26 cellular contexts compared by ENCODE assay signal in the genomic region with DNA sequence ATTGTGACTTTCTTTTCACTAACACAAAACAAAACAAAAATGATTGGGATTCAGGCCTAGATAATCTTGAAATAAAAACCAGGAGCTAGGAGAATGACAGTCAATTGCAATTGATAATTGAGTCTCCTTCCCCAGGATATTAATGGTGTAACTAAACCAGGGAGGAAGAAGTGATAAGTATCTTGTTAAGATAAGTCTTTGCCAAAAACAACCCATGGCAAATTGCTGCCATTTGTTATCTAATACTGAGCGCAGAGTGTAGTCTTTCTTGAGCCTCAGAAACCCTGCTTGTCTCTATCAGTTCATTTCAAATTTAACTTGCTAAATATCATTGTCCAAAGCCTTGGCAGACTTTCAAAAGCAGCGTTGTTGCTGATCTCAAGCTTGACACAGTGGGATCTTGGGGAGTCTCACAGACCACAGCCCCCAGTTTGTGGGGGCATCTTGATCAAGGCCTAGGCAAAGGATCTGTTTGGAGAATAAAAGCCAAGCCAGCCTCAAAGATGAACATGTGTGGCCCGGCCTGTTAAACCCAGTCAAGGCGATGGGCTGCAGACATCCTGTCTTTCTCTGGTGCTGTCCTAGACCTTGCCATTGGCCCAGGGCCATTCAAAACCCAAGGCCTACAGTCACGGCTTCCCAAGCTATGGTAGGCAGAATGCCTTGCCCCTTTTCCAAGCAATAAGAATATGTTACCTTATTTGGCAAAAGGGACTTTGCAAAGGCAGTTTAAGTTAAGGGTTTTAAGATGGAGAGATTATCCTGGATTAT.
DNase-seq lines count a peak whose midpoint lies in the region; ATAC-seq, FAIRE-seq and TF ChIP-seq lines count a peak whose summit lies in the region.
"Had no signal": no experiment of that assay in that cellular context is flagged by ENCODE, and none has a peak within 500 bp of the region (broad histone marks: within the 10 kb centered on the region; RNA-seq: fewer than 3 reads in every experiment).

No MANE protein-coding gene starts in this region.

- H2BK20ac ChIP-seq in IMR-90 (ENCODE audit: low read depth, low read length): no peak overlapping the region

- H3K79me2 ChIP-seq in astrocyte (ENCODE audit: insufficient read depth, low read length) (no peaks in the 10 kb centered on the region), mesendoderm (ENCODE audit: control insufficient read depth, insufficient read depth, low read length) (no peaks in the 10 kb centered on the region)

- H3K9me3 ChIP-seq in CD4-positive, CD25-positive, alpha-beta regulatory T cell (ENCODE audit: control insufficient read depth in 2 of 2, low read length in 2 of 2): no peaks in the 10 kb centered on the region
- H3K9me3 ChIP-seq in IMR-90 (ENCODE audit: control insufficient read depth, insufficient read depth, low read length): no peaks in the 10 kb centered on the region
- no peaks in the 10 kb centered on the region for H3K9me3 ChIP-seq in astrocyte (ENCODE audit: insufficient read depth, low read depth, low read length)
- H3K9me3 ChIP-seq: body of pancreas, heart left ventricle, MG63, uterus had no signal

- H3K18ac ChIP-seq in IMR-90 (ENCODE audit: low read depth, low read length) (no peak overlapping the region), mesendoderm (ENCODE audit: low read length) (no peak overlapping the region)

- H3K36me3 Mint-ChIP-seq in CD4-positive, CD25-positive, alpha-beta regulatory T cell: peaks cover 19% of the 10 kb centered on the region
- H3K36me3 Mint-ChIP-seq in astrocyte (ENCODE audit: low read depth, unreplicated experiment): peaks cover 4% of the 10 kb centered on the region

- CTCF ChIA-PET in IMR-90 (lab: Yijun Ruan, JAX): no interaction called here

- dilution Hi-C loops in IMR-90 (cut with HindIII; ENCODE audit: low sequenced_read_pairs, unreplicated experiment): no loop called here

- peak overlapping the region; percentile 4 for H3K4me3 ChIP-seq in CD4-positive, CD25-positive, alpha-beta regulatory T cell (ENCODE audit: low read depth, low read length)
- no peak overlapping the region for H3K4me3 ChIP-seq in IMR-90 (ENCODE audit: insufficient read depth, low read depth, low read length)
- H3K4me3 ChIP-seq in astrocyte (ENCODE audit: insufficient read depth, low read depth, low read length): no peak overlapping the region
- no peak overlapping the region for H3K4me3 ChIP-seq in mesendoderm (ENCODE audit: low read length)
- H3K4me3 ChIP-seq: body of pancreas, heart left ventricle, MG63, uterus had no signal

- intact Hi-C loops in IMR-90 (cut with micrococcal nuclease): no loop called here

- no peak overlapping the region for H4K91ac ChIP-seq in IMR-90 (ENCODE audit: insufficient read depth, low read depth, low read length)

- H3K56ac ChIP-seq in IMR-90 (ENCODE audit: extremely low read depth, insufficient read depth, low read length) (no peak overlapping the region), mesendoderm (ENCODE audit: low read length) (peak overlapping the region; percentile 30)

- H3K9ac ChIP-seq in IMR-90 (ENCODE audit: low read depth, low read length) (no peak overlapping the region), astrocyte (ENCODE audit: low read length) (no peak overlapping the region), mesendoderm (ENCODE audit: low read length) (no peak overlapping the region)

- peaks cover 16% of the 10 kb centered on the region for H3K4me1 ChIP-seq in CD4-positive, CD25-positive, alpha-beta regulatory T cell (ENCODE audit: control insufficient read depth, insufficient read depth, low read length, poor library complexity, severe bottlenecking)
- H3K4me1 ChIP-seq in IMR-90 (ENCODE audit: control insufficient read depth, insufficient read depth, low read length): no peaks in the 10 kb centered on the region
- no peaks in the 10 kb centered on the region for H3K4me1 ChIP-seq in astrocyte (ENCODE audit: insufficient read depth, low read length)
- H3K4me1 ChIP-seq in mesendoderm (ENCODE audit: control insufficient read depth, low read depth, low read length): peaks cover 7% of the 10 kb centered on the region
- H3K4me1 ChIP-seq: body of pancreas, uterus had no signal

- H3K14ac ChIP-seq in IMR-90 (replicated peaks; ENCODE audit: low read depth, low read length): no peak overlapping the region

- H3K79me1 ChIP-seq in IMR-90 (ENCODE audit: low read depth in 1 of 2, low read length in 2 of 2): no peaks in the 10 kb centered on the region
- H3K79me1 ChIP-seq in mesendoderm (ENCODE audit: low read length): no peaks in the 10 kb centered on the region

- peak overlapping the region in 1 of 4 donors; percentile 9 for H3K4me3 Mint-ChIP-seq in CD4-positive, CD25-positive, alpha-beta regulatory T cell
- H3K4me3 Mint-ChIP-seq in astrocyte (ENCODE audit: unreplicated experiment): no peak overlapping the region
- H3K4me3 Mint-ChIP-seq: activated naive CD8-positive, alpha-beta T cell; activated T-helper 1 cell treated with anti-CD3 and anti-CD28 coated beads, Interleukin-12 subunit alpha, Interleukin-12 subunit beta, Interleukin-2, Interleukin-4 antibody, amounts not matched to agents 30 ng/mL and 10 ng/mL and 1 ng/mL, durations not matched to agents 14 hours and 24 hours and 36 hours; CD14-positive monocyte; nephron progenitor cell had no signal

- H2AFZ ChIP-seq in IMR-90 (replicated peaks; ENCODE audit: low read length, poor library complexity) (peak overlapping the region; percentile 12), astrocyte (ENCODE audit: low read depth, low read length) (no peak overlapping the region)

- H4K20me1 ChIP-seq in IMR-90 (ENCODE audit: insufficient read depth, low read length) (no peaks in the 10 kb centered on the region; the same call in 1 of the 2 replicates), astrocyte (ENCODE audit: insufficient read depth, low read length) (peaks cover 57% of the 10 kb centered on the region)

- H2BK5ac ChIP-seq in IMR-90 (ENCODE audit: low read depth, low read length, poor library complexity, severe bottlenecking): no peak overlapping the region
- peak overlapping the region; percentile 71 for H2BK5ac ChIP-seq in mesendoderm (ENCODE audit: low read length)

- H3K4ac ChIP-seq in IMR-90 (ENCODE audit: low read depth, low read length) (no peak overlapping the region), mesendoderm (ENCODE audit: low read depth, low read length) (no peak overlapping the region)

- no CpG with 5 or more reads among the region's 5 CpGs for WGBS in IMR-90 (ENCODE audit: extremely low coverage in 2 of 2, insufficient read length in 1 of 2), 2 experiments
- no CpG with 5 or more reads among the region's 5 CpGs for WGBS in mesendoderm (ENCODE audit: extremely low coverage, insufficient coverage, low lambda C conversion rate)

- peaks cover 33 to 88% (median 59%) of the 10 kb centered on the region in 4 donors for H3K4me1 Mint-ChIP-seq in CD4-positive, CD25-positive, alpha-beta regulatory T cell
- no peaks in the 10 kb centered on the region for H3K4me1 Mint-ChIP-seq in astrocyte (ENCODE audit: low read depth, unreplicated experiment)

- H3K36me3 ChIP-seq in CD4-positive, CD25-positive, alpha-beta regulatory T cell (ENCODE audit: control insufficient read depth, insufficient read depth, low read length): peaks cover 24% of the 10 kb centered on the region
- H3K36me3 ChIP-seq in IMR-90 (ENCODE audit: control insufficient read depth, insufficient read depth, low read length) (no peaks in the 10 kb centered on the region), astrocyte (ENCODE audit: insufficient read depth, low read length) (no peaks in the 10 kb centered on the region), mesendoderm (ENCODE audit: control insufficient read depth, insufficient read depth, low read length) (no peaks in the 10 kb centered on the region)
- H3K36me3 ChIP-seq: heart left ventricle, MG63, uterus had no signal

- no peak for TF ChIP-seq RAD21 in IMR-90 (IDR thresholded peaks at IDR 0.05; ENCODE audit: low read length)

- H3K9me3 Mint-ChIP-seq in CD4-positive, CD25-positive, alpha-beta regulatory T cell: peaks cover 0 to 1% (median 0%) of the 10 kb centered on the region in 7 donors
- H3K9me3 Mint-ChIP-seq in astrocyte (ENCODE audit: unreplicated experiment): peaks cover 3% of the 10 kb centered on the region
- H3K9me3 Mint-ChIP-seq: activated T-helper 1 cell treated with anti-CD3 and anti-CD28 coated beads, Interleukin-12 subunit alpha, Interleukin-12 subunit beta, Interleukin-2, Interleukin-4 antibody, amounts not matched to agents 30 ng/mL and 10 ng/mL and 1 ng/mL, durations not matched to agents 14 hours and 24 hours and 36 hours; nephron progenitor cell had no signal

- TF ChIP-seq POLR2A in IMR-90 (IDR thresholded peaks at IDR 0.05; ENCODE audit: low read depth, low read length): no peak

- H3K27ac Mint-ChIP-seq in CD4-positive, CD25-positive, alpha-beta regulatory T cell: no peak overlapping the region
- H3K27ac Mint-ChIP-seq in astrocyte (ENCODE audit: unreplicated experiment): no peak overlapping the region
- H3K27ac Mint-ChIP-seq: activated naive CD8-positive, alpha-beta T cell; activated T-helper 1 cell treated with anti-CD3 and anti-CD28 coated beads, Interleukin-12 subunit alpha, Interleukin-12 subunit beta, Interleukin-2, Interleukin-4 antibody, amounts not matched to agents 30 ng/mL and 10 ng/mL and 1 ng/mL, durations not matched to agents 14 hours and 24 hours and 36 hours; nephron progenitor cell had no signal

- H3K23ac ChIP-seq in IMR-90 (ENCODE audit: low read depth, low read length): no peak overlapping the region
- H3K23ac ChIP-seq in mesendoderm (ENCODE audit: low read length): peak overlapping the region; percentile 6

- TF ChIP-seq CTCF in IMR-90 (conservative IDR thresholded peaks at IDR 0.05; ENCODE audit: low read depth, low read length) (no peak), astrocyte (IDR thresholded peaks at IDR 0.05; ENCODE audit: insufficient read depth, low read depth, low read length) (no peak)

- no TSS peak for BruUV-seq in IMR-90 (replicated peaks; lab: Mats Ljungman, UMichigan)

- H2AK5ac ChIP-seq in IMR-90 (ENCODE audit: low read depth, low read length): no peak overlapping the region
- no peak overlapping the region for H2AK5ac ChIP-seq in mesendoderm (ENCODE audit: low read length)

- H3K4me2 ChIP-seq in IMR-90 (ENCODE audit: low read depth, low read length): no peak overlapping the region
- no peak overlapping the region for H3K4me2 ChIP-seq in astrocyte (ENCODE audit: low read length)
- no peak overlapping the region for H3K4me2 ChIP-seq in mesendoderm (ENCODE audit: low read length)

- no peak overlapping the region for H4K8ac ChIP-seq in IMR-90 (ENCODE audit: low read depth in 2 of 2, low read length in 2 of 2)
- no peak overlapping the region for H4K8ac ChIP-seq in mesendoderm (ENCODE audit: low read depth, low read length)

- H4K5ac ChIP-seq in IMR-90 (ENCODE audit: low read depth, low read length): no peak overlapping the region
- no peak overlapping the region for H4K5ac ChIP-seq in mesendoderm (ENCODE audit: low read length)

- H3K27me3 Mint-ChIP-seq in CD4-positive, CD25-positive, alpha-beta regulatory T cell: no peaks in the 10 kb centered on the region
- H3K27me3 Mint-ChIP-seq in astrocyte (ENCODE audit: low read depth, unreplicated experiment): no peaks in the 10 kb centered on the region
- H3K27me3 Mint-ChIP-seq: activated naive CD8-positive, alpha-beta T cell had no signal

- no peaks in the 10 kb centered on the region; the same call in 1 of the 2 replicates for H3K9me1 ChIP-seq in IMR-90 (ENCODE audit: insufficient read depth, low read length)

- POLR2A ChIA-PET in IMR-90 (lab: Charles Lee; ENCODE audit: unreplicated experiment): no interaction called here

- H2BK120ac ChIP-seq in IMR-90 (ENCODE audit: low read depth, low read length) (no peak overlapping the region), mesendoderm (ENCODE audit: low read depth, low read length) (no peak overlapping the region)

- no peak overlapping the region for H2AK9ac ChIP-seq in IMR-90 (replicated peaks; ENCODE audit: low read depth, low read length, poor library complexity)

- H3K27me3 ChIP-seq in CD4-positive, CD25-positive, alpha-beta regulatory T cell (ENCODE audit: control insufficient read depth, insufficient read depth, low read length): no peaks in the 10 kb centered on the region
- H3K27me3 ChIP-seq in IMR-90 (ENCODE audit: control insufficient read depth, insufficient read depth, low read length): peaks cover 3% of the 10 kb centered on the region
- no peaks in the 10 kb centered on the region for H3K27me3 ChIP-seq in astrocyte (ENCODE audit: insufficient read depth, low read length)
- no peaks in the 10 kb centered on the region for H3K27me3 ChIP-seq in mesendoderm (ENCODE audit: insufficient read depth, low read length, poor library complexity)
- H3K27me3 ChIP-seq: body of pancreas, heart left ventricle, MG63, uterus had no signal

- ATAC-seq in CD4-positive, CD25-positive, alpha-beta regulatory T cell (ENCODE audit: low read depth in 2 of 2): no peak
- ATAC-seq in IMR-90 (ENCODE audit: low read depth) (no peak), GM18870 (IDR thresholded peaks at IDR 0.05; ENCODE audit: unreplicated experiment) (no peak)
- ATAC-seq: body of pancreas, left lobe of liver had no signal

- DNase-seq in CD4-positive, CD25-positive, alpha-beta regulatory T cell: no peak
- no peak for DNase-seq in IMR-90
- DNase-seq in astrocyte (ENCODE audit: low read depth): peak; percentile 50
- DNase-seq in mesendoderm: peak; percentile 66
- DNase-seq in AML-193 (lab: John Stamatoyannopoulos, UW): no peak
- DNase-seq in stimulated activated CD4-positive, alpha-beta T cell treated with anti-CD3 and anti-CD28 coated beads, Interleukin-4, amount 100 ng/mL, for 1 hour: no peak
- DNase-seq in NCI-H1048 (lab: John Stamatoyannopoulos, UW): no peak
- DNase-seq: activated CD4-positive, alpha-beta T cell treated with anti-CD3 and anti-CD28 coated beads for 4 hours; body of pancreas; cortex of kidney; DMS53; H7; heart left ventricle; MG63; midbrain; NCI-H146; NCI-H526; nephron progenitor cell; posterior cingulate gyrus; uterus had no signal

- no peak for FAIRE-seq in astrocyte (lab: Jason Lieb, UNC)
- FAIRE-seq: endometrium had no signal

- no peak overlapping the region for H2BK15ac ChIP-seq in IMR-90 (ENCODE audit: low read depth, low read length)
- H2BK15ac ChIP-seq in mesendoderm (replicated peaks; ENCODE audit: low read depth): no peak overlapping the region

- no peak overlapping the region for H3K27ac ChIP-seq in CD4-positive, CD25-positive, alpha-beta regulatory T cell (ENCODE audit: insufficient read depth, low read length, poor library complexity, severe bottlenecking)
- no peak overlapping the region for H3K27ac ChIP-seq in IMR-90 (ENCODE audit: insufficient read depth, low read length)
- H3K27ac ChIP-seq in astrocyte (ENCODE audit: low read depth, low read length): no peak overlapping the region
- H3K27ac ChIP-seq in mesendoderm (ENCODE audit: low read depth, low read length): no peak overlapping the region
- H3K27ac ChIP-seq: body of pancreas, uterus had no signal

- in situ Hi-C loops in IMR-90 (cut with MboI; ENCODE audit: low sequenced_read_pairs): no loop called here

Comparison
In these comparisons a context has a peak if more than half of its experiments do, and no peak if none do; other contexts are left out.
1. DNase-seq: peak in astrocyte (single experiment) and mesendoderm (single experiment); none in CD4-positive, CD25-positive, alpha-beta regulatory T cell (0 of 3), IMR-90 (single experiment), AML-193 (0 of 2), stimulated activated CD4-positive, alpha-beta T cell treated with anti-CD3 and anti-CD28 coated beads, Interleukin-4, amount 100 ng/mL, for 1 hour (single experiment) and NCI-H1048 (single experiment).